In the genomic region with DNA sequence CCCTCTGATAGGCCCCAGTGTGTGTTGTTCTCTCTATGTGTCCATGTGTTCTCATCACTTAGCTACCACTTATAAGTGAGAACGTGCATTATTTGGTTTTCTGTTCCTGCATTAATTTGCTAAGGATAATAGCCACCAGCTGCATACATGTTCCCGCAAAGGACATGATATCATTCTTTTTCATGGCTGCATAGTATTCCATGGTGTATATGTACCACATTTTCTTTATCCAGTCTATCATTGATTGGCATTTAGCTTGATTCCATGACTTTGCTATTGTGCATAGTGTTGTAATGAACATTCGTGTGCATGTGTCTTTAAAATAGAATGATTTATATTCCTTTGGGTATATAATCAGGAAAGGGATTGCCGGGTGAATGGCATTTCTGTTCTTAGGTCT, we compare ENCODE assay signal across 15 cellular contexts. TPM values are rescaled to one million over a fixed set of nuclear protein-coding genes. Genes with fewer than 3 reads are reported as not detected.
"Had no signal": no experiment of that assay in that cellular context is flagged by ENCODE, and none has a peak within 500 bp of the region (broad histone marks: within the 10 kb centered on the region; RNA-seq: fewer than 3 reads in every experiment).

No MANE protein-coding gene starts in this region.

RNA-seq across cellular contexts. Expression of a gene that starts 16.2 kb away (rescaled TPM):
- total RNA-seq: thoracic aorta had no signal

RNA-seq across cellular contexts. Expression of a gene that starts 39.1 kb away (rescaled TPM):
- total RNA-seq: stomach, subcutaneous adipose tissue, suprapubic skin, temporal lobe, thoracic aorta, tibial nerve, transverse colon, upper lobe of left lung, upper lobe of right lung, ureter, urinary bladder, uterus, vagina had no signal
- polyA plus RNA-seq: thymus, urinary bladder had no signal

RNA-seq across cellular contexts. Expression of a gene that starts 44.9 kb away (rescaled TPM):
- total RNA-seq: stomach, subcutaneous adipose tissue, suprapubic skin, temporal lobe, thoracic aorta, thyroid gland, transverse colon, upper lobe of left lung, upper lobe of right lung, ureter, vagina had no signal
- polyA plus RNA-seq: stomach, urinary bladder had no signal

RNA-seq across cellular contexts. Expression of a gene that starts 48.5 kb away (rescaled TPM):
- total RNA-seq: stomach, subcutaneous adipose tissue, thoracic aorta, transverse colon, upper lobe of left lung, upper lobe of right lung, ureter, vagina had no signal
- polyA plus RNA-seq: stomach, thymus, urinary bladder had no signal
